In the genomic region with DNA sequence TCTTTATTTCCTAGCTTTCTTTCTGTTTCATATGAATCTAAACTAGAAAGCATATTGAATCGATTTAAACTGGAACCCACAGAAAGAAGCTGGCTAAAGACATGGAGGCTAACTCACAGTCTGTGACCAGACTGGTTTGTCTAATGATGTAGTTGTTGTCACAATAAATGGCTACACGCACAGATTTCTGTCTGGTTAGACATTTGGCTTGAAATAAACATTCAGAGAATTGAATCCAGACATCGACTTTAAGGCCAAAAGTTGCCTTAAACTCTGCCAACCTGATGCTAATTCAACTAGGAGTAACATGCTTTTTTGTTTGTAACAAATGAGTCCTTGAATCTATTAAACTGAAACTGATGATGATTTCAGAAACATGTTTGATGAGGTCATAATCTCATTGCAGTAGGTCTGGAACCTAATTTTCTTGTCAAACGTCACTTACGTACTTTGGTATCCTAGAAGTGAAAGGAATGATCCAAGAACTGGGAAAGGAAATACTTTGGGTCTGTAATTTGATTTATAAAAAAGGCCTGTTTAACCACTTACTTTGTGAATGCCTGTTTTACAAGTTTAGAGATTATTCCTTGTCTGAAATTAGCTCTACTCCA, we compare ENCODE assay signal across 23 cellular contexts.
A peak's percentile ranks its signal among the peaks of the same experiment; 100 is the strongest.
DNase-seq lines count a peak whose midpoint lies in the region; ATAC-seq and TF ChIP-seq lines count a peak whose summit lies in the region.
"Had no signal": no experiment of that assay in that cellular context is flagged by ENCODE, and none has a peak within 500 bp of the region (broad histone marks: within the 10 kb centered on the region; RNA-seq: fewer than 3 reads in every experiment).

No MANE protein-coding gene starts in this region.

- no peaks in the 10 kb centered on the region for H3K4me1 ChIP-seq in Loucy (ENCODE audit: insufficient read depth, low read length, poor library complexity, severe bottlenecking)
- no peaks in the 10 kb centered on the region for H3K4me1 ChIP-seq in prostate gland (replicated peaks)
- H3K4me1 ChIP-seq: A549, spleen, tibial nerve had no signal

- no peak overlapping the region for H3K4me3 ChIP-seq in Loucy (ENCODE audit: low read length, poor library complexity, severe bottlenecking)
- peak overlapping the region; percentile 52 for H3K4me3 ChIP-seq in coronary artery
- H3K4me3 ChIP-seq in prostate gland = no peak overlapping the region
- H3K4me3 ChIP-seq: A549, psoas muscle, spleen, tibial nerve had no signal

- H3K27ac Mint-ChIP-seq in mesothelial cell of epicardium = peak overlapping the region; percentile 77
- H3K27ac Mint-ChIP-seq: CD8-positive, alpha-beta memory T cell; natural killer cell had no signal

- peaks cover 4% of the 10 kb centered on the region for H3K9me3 Mint-ChIP-seq in mesothelial cell of epicardium

- no peaks in the 10 kb centered on the region for H3F3A ChIP-seq in Loucy (ENCODE audit: low read depth)

- peaks cover 14% of the 10 kb centered on the region for H3K4me1 Mint-ChIP-seq in mesothelial cell of epicardium
- H3K4me1 Mint-ChIP-seq: CD8-positive, alpha-beta memory T cell; natural killer cell had no signal

- H3K27me3 ChIP-seq in Loucy (ENCODE audit: insufficient read depth, low read length, poor library complexity, severe bottlenecking) (no peaks in the 10 kb centered on the region), prostate gland (replicated peaks; ENCODE audit: insufficient read depth) (no peaks in the 10 kb centered on the region)
- H3K27me3 ChIP-seq: spleen, tibial nerve had no signal

- H3K9ac ChIP-seq in Loucy (ENCODE audit: low read depth, low read length, poor library complexity, severe bottlenecking) = no peak overlapping the region

- H3K79me2 ChIP-seq in Loucy (ENCODE audit: insufficient read depth, low read length) = no peaks in the 10 kb centered on the region

- intact Hi-C loops in prostate gland (cut with DNase I) = no loop called here

- peak overlapping the region; percentile 58; the same call in 1 of the 2 replicates for H2AFZ ChIP-seq in Loucy (ENCODE audit: low read length)

- ATAC-seq in HG02840 (IDR thresholded peaks at IDR 0.05; ENCODE audit: low FRiP score, unreplicated experiment) (no peak), GM18870 (IDR thresholded peaks at IDR 0.05; ENCODE audit: unreplicated experiment) (no peak)
- ATAC-seq: A549, natural killer cell, psoas muscle, Right ventricle myocardium inferior had no signal

- no peaks in the 10 kb centered on the region for H3K27me3 Mint-ChIP-seq in mesothelial cell of epicardium (ENCODE audit: low read depth)
- H3K27me3 Mint-ChIP-seq: CD8-positive, alpha-beta memory T cell had no signal

- 70% methylated on average over 5 of the region's 5 CpGs for WGBS in prostate gland

- H3K9me3 ChIP-seq in Loucy (ENCODE audit: insufficient read depth, low read depth, low read length) (no peaks in the 10 kb centered on the region; the same call in 1 of the 2 replicates), prostate gland (no peaks in the 10 kb centered on the region)
- H3K9me3 ChIP-seq: A549, psoas muscle, spleen, tibial nerve had no signal

- H3K36me3 ChIP-seq in Loucy (ENCODE audit: insufficient read depth, low read length) = no peaks in the 10 kb centered on the region
- no peaks in the 10 kb centered on the region for H3K36me3 ChIP-seq in prostate gland
- H3K36me3 ChIP-seq: spleen, tibial nerve had no signal

- DNase-seq in AG08395 (ENCODE audit: low spot score) (peak; percentile 59), coronary artery (ENCODE audit: low spot score) (no peak), mesothelial cell of epicardium (ENCODE audit: low spot score in 2 of 2, unreplicated experiment in 2 of 2) (no peak), prostate gland (ENCODE audit: low spot score) (no peak), DMS53 treated with DMSO at 0.1 percent for 48 hours (lab: John Stamatoyannopoulos, UW; ENCODE audit: unreplicated experiment) (no peak)
- DNase-seq: activated CD4-positive, alpha-beta T cell treated with anti-CD3 and anti-CD28 coated beads, Interleukin-2, amount 50 U/mL, for 48 hours; activated naive CD4-positive, alpha-beta T cell treated with Interleukin-2 at 50 U/mL for 16 hours; CD8-positive, alpha-beta memory T cell; dermis blood vessel endothelial cell; erythroblast; KG1; natural killer cell; NCI-H2029 treated with DMSO at 0.1 percent for 48 hours; psoas muscle; spleen had no signal

- H3K4me3 Mint-ChIP-seq in mesothelial cell of epicardium = no peak overlapping the region
- H3K4me3 Mint-ChIP-seq: CD8-positive, alpha-beta memory T cell; natural killer cell had no signal

- H3K4me2 ChIP-seq in Loucy (ENCODE audit: low read depth, low read length, poor library complexity, severe bottlenecking) = no peak overlapping the region
- H3K4me2 ChIP-seq: A549 had no signal

- no peaks in the 10 kb centered on the region for H3K36me3 Mint-ChIP-seq in mesothelial cell of epicardium
- H3K36me3 Mint-ChIP-seq: brain; CD8-positive, alpha-beta memory T cell; natural killer cell had no signal

- H3K27ac ChIP-seq in coronary artery = no peak overlapping the region
- no peak overlapping the region for H3K27ac ChIP-seq in prostate gland
- H3K27ac ChIP-seq: A549, psoas muscle, spleen, tibial nerve, VCaP had no signal

- H4K20me1 ChIP-seq in Loucy (ENCODE audit: insufficient read depth, low read length, poor library complexity, severe bottlenecking) = no peaks in the 10 kb centered on the region

- no peak for TF ChIP-seq POLR2A in prostate gland (IDR thresholded peaks at IDR 0.05)

- H3K9me2 ChIP-seq in Loucy (replicated peaks; ENCODE audit: low read depth, low read length) = no peaks in the 10 kb centered on the region

- no peak for TF ChIP-seq CTCF in Loucy (conservative IDR thresholded peaks at IDR 0.05; ENCODE audit: low read length)
- no peak for TF ChIP-seq CTCF in coronary artery (IDR thresholded peaks at IDR 0.05)
- TF ChIP-seq CTCF in mesothelial cell of epicardium (IDR thresholded peaks at IDR 0.05; ENCODE audit: unreplicated experiment) = no peak
- no peak for TF ChIP-seq CTCF in prostate gland (IDR thresholded peaks at IDR 0.05)
